ENCODE assay signal across 11 cellular contexts in the genomic region with DNA sequence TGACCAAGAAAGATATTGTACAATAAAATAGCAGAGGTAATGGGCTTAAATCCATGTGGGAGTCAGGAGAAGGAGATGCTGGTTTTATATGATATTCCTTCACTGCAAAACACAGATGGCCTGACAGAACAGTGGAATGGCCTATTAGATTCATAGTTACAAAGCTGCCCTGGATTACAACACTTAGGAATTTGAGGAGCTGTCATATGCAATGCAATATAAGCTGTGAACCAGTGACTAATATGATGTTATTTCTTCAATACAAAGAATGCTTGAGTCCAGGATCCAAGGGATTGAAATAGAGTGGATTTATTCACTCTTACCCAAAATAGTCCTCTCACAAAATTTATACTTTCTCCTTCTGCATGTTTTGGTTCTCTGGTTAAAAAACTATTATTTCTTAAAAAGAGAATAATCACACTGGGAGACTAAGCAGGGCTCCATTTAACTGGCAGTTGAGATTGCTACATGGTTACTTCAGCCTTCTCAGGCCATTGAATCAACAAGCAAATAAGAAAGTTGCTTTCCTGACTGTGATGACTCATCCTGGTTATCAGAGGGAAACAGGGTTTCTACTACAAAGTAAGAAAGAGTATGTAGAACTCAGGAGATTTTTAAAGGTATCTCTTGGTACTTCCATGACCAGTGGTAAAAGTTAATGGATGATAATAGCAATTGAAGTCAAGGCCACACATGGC.
DNase-seq lines count a peak whose midpoint lies in the region; ATAC-seq and TF ChIP-seq lines count a peak whose summit lies in the region.
"Had no signal": no experiment of that assay in that cellular context is flagged by ENCODE, and none has a peak within 500 bp of the region (broad histone marks: within the 10 kb centered on the region; RNA-seq: fewer than 3 reads in every experiment).

No MANE protein-coding gene starts in this region.

- TF ChIP-seq CTCF in epithelial cell of esophagus (IDR thresholded peaks at IDR 0.05; ENCODE audit: insufficient read depth, low read depth, low read length, missing control alignments): no peak

- peak; percentile 51 for ATAC-seq in GM21390 (IDR thresholded peaks at IDR 0.05; ENCODE audit: unreplicated experiment)
- ATAC-seq: activated T-helper 17 cell treated with anti-CD3 and anti-CD28 coated beads, Interleukin-2, amount 50 U/mL, for 72 hours had no signal

- DNase-seq in NCI-H226 (peak; percentile 91), epithelial cell of esophagus (ENCODE audit: low read depth) (peak; percentile 89), renal cortical epithelial cell (ENCODE audit: low read depth) (peak; percentile 94), COR-L47 (lab: John Stamatoyannopoulos, UW) (no peak), SIG-M5 (lab: John Stamatoyannopoulos, UW) (no peak), NCI-H128 (lab: John Stamatoyannopoulos, UW; ENCODE audit: unreplicated experiment) (no peak)
- DNase-seq: DMS79, NCI-H1417, nucleus accumbens had no signal

- no peak overlapping the region for H3K4me3 ChIP-seq in epithelial cell of esophagus (ENCODE audit: low read length)

Comparison
In these comparisons a context has a peak if more than half of its experiments do, and no peak if none do; other contexts are left out.
1. DNase-seq: peak in NCI-H226 (single experiment), epithelial cell of esophagus (single experiment) and renal cortical epithelial cell (single experiment); none in COR-L47 (single experiment), SIG-M5 (single experiment) and NCI-H128 (single experiment).